Comparison of ENCODE assay signal across 8 cellular contexts in genomic region chrX:53421772-53422090, GRCh38. TPM values are rescaled to one million over a fixed set of nuclear protein-coding genes. Genes with fewer than 3 reads are reported as not detected.
DNase-seq lines count a peak whose midpoint lies in the region; ATAC-seq and TF ChIP-seq lines count a peak whose summit lies in the region.

No MANE protein-coding gene starts in this region.

- peak overlapping the region; percentile 92 for H3K4me3 Mint-ChIP-seq in activated B cell treated with CpG ODN at 0.5 μM for 24 hours

- CTCF ChIA-PET in activated B cell treated with CpG ODN at 0.5 μM for 24 hours (lab: Charles Lee), result interaction anchor here (1.7 kb wide), 1 partner anchor 24 kb away, joined by 8 read pairs; no protein-coding TSS in a partner anchor

- H3F3A ChIP-seq in smooth muscle cell (ENCODE audit: low read depth), result no peaks in the 10 kb centered on the region

- no peak for TF ChIP-seq CTCF in heart left ventricle (IDR thresholded peaks at IDR 0.05)
- no peak for TF ChIP-seq CTCF in activated B cell treated with CpG ODN at 0.5 μM for 24 hours (IDR thresholded peaks at IDR 0.05)
- TF ChIP-seq CTCF in smooth muscle cell (IDR thresholded peaks at IDR 0.05; ENCODE audit: borderline replicate concordance, insufficient read depth, poor library complexity, severe bottlenecking), result no peak

- H3K9me3 ChIP-seq in heart left ventricle (no peaks in the 10 kb centered on the region), right cardiac atrium (ENCODE audit: control insufficient read depth, low read length) (no peaks in the 10 kb centered on the region), smooth muscle cell (replicated peaks; ENCODE audit: low read depth) (no peaks in the 10 kb centered on the region)

- no peak for DNase-seq in heart left ventricle
- no peak for DNase-seq in cardiac septum (ENCODE audit: low spot score)
- DNase-seq in activated B cell treated with CpG ODN at 0.5 μM for 24 hours, result no peak
- no peak for DNase-seq in right cardiac atrium
- DNase-seq in smooth muscle cell (lab: John Stamatoyannopoulos, UW; ENCODE audit: unreplicated experiment), result no peak
- no peak for DNase-seq in GM19238 (ENCODE audit: insufficient read length, low spot score)
- DNase-seq in iPS-NIHi11 (ENCODE audit: low spot score), result no peak

- H3K27ac ChIP-seq in heart left ventricle, result peak overlapping the region; percentile 82 to 95 (median 91)
- H3K27ac ChIP-seq in right cardiac atrium (ENCODE audit: low read length), result peak overlapping the region; percentile 74
- peak overlapping the region; percentile 86 for H3K27ac ChIP-seq in smooth muscle cell (ENCODE audit: low read depth)

- 0 to 10% (median 1%) methylated on average over 15 of the region's 15 CpGs for WGBS in heart left ventricle, 4 donors
- under 1% methylated on average over 15 of the region's 15 CpGs for WGBS in right cardiac atrium
- 48% methylated on average over 15 of the region's 15 CpGs for WGBS in smooth muscle cell (ENCODE audit: low lambda C conversion rate)

- peak overlapping the region; percentile 83 for H3K4me2 ChIP-seq in smooth muscle cell

- peaks cover 29% of the 10 kb centered on the region for H3K4me1 Mint-ChIP-seq in activated B cell treated with CpG ODN at 0.5 μM for 24 hours

- no peaks in the 10 kb centered on the region for H3K27me3 Mint-ChIP-seq in activated B cell treated with CpG ODN at 0.5 μM for 24 hours

- H3K36me3 ChIP-seq in heart left ventricle (no peaks in the 10 kb centered on the region), smooth muscle cell (ENCODE audit: low read depth) (no peaks in the 10 kb centered on the region)

- H3K36me3 Mint-ChIP-seq in activated B cell treated with CpG ODN at 0.5 μM for 24 hours (ENCODE audit: low read depth), result peaks cover 18% of the 10 kb centered on the region

- H4K20me1 ChIP-seq in smooth muscle cell (ENCODE audit: low read depth), result peaks cover 17% of the 10 kb centered on the region

- H3K4me1 ChIP-seq in heart left ventricle (peaks cover 0 to 23% (median 10%) of the 10 kb centered on the region in 12 donors), right cardiac atrium (ENCODE audit: control insufficient read depth, insufficient read depth, low read length) (peaks cover 5% of the 10 kb centered on the region), smooth muscle cell (ENCODE audit: low read depth) (no peaks in the 10 kb centered on the region)

- H3K27ac Mint-ChIP-seq in activated B cell treated with CpG ODN at 0.5 μM for 24 hours, result peak overlapping the region; percentile 96

- intact Hi-C loops in heart left ventricle (cut with DNase I) (loop anchor here in 2 of 10 donors (1.0 to 10.0 kb wide), 2 partner anchors 13 to 137 kb away; partner anchors contain the start of genes HSD17B10 (in 1 of the 2) and IQSEC2 (in 1 of the 2)), cardiac septum (cut with DNase I) (loop anchor here (5.0 kb wide), 1 partner anchor 194 kb away; the partner anchor contains the start of gene KDM5C), activated B cell treated with CpG ODN at 0.5 μM for 24 hours (cut with micrococcal nuclease) (loop anchor here (1.0 to 5.0 kb wide), 6 partner anchors 13 to 1218 kb away; partner anchors contain the start of genes HSD17B10, KDM5C, PHF8 and TSPYL2), right cardiac atrium (cut with DNase I) (no loop called here)

- peaks cover 44% of the 10 kb centered on the region for H3K79me2 ChIP-seq in smooth muscle cell (ENCODE audit: low read depth)

- peak overlapping the region; percentile 91 for H3K9ac ChIP-seq in smooth muscle cell (ENCODE audit: low read depth)

- POLR2A ChIA-PET in activated B cell treated with CpG ODN at 0.5 μM for 24 hours (lab: Charles Lee), result interaction anchor here (0.6 to 2.5 kb wide), 9 partner anchors 12 to 1109 kb away, joined by 3 to 14 read pairs (median 5); partner anchors contain the start of genes GNL3L, HSD17B10, KDM5C and TSPYL2

- ATAC-seq in heart left ventricle (no peak), HG03159 (IDR thresholded peaks at IDR 0.05; ENCODE audit: unreplicated experiment) (peak; percentile 14), activated B cell treated with CpG ODN at 0.5 μM for 24 hours (ENCODE audit: low read depth) (peak; percentile 7), right cardiac atrium (no peak)

- TF ChIP-seq POLR2A in heart left ventricle (IDR thresholded peaks at IDR 0.05), result no peak

- peak overlapping the region; percentile 47 to 84 (median 72) for H3K4me3 ChIP-seq in heart left ventricle
- H3K4me3 ChIP-seq in right cardiac atrium (ENCODE audit: low read length), result peak overlapping the region; percentile 55
- H3K4me3 ChIP-seq in smooth muscle cell, result peak overlapping the region; percentile 68

- H3K27me3 ChIP-seq in heart left ventricle (no peaks in the 10 kb centered on the region), right cardiac atrium (ENCODE audit: control insufficient read depth, insufficient read depth) (no peaks in the 10 kb centered on the region), smooth muscle cell (ENCODE audit: low read depth) (no peaks in the 10 kb centered on the region)

- H2AFZ ChIP-seq in smooth muscle cell (ENCODE audit: low read depth), result peak overlapping the region; percentile 81

- H3K9me3 Mint-ChIP-seq in activated B cell treated with CpG ODN at 0.5 μM for 24 hours, result no peaks in the 10 kb centered on the region

RNA-seq across cellular contexts. Expression of gene SMC1A, which starts 0.7 kb away (rescaled TPM):
- total RNA-seq in heart left ventricle (10 to 100 TPM; 25.3 to 64.6 (median 36.4) TPM), cardiac septum (50.8 TPM), activated B cell treated with CpG ODN at 0.5 μM for 24 hours (75.8 and 84.0 TPM in 2 replicates), right cardiac atrium (10 to 100 TPM; 41.9 to 50.3 (median 49.2) TPM), smooth muscle cell (19.7 and 22.2 TPM in 2 replicates)
- polyA plus RNA-seq in heart left ventricle (10 to 100 TPM; 13.6 to 21.3 TPM), right cardiac atrium (9.4 TPM), smooth muscle cell (18.1 and 18.3 TPM in 2 replicates)

RNA-seq across cellular contexts. Expression of gene RIBC1, which starts 0.9 kb away (rescaled TPM):
- total RNA-seq in heart left ventricle, result 1 to 10 TPM in 2 of 9 donors, under 1 TPM in 7; 0.28 to 1.7 (median 0.63) TPM
- under 1 TPM; 0.50 to 0.61 TPM for polyA plus RNA-seq in heart left ventricle
- total RNA-seq in cardiac septum, result 0.81 TPM
- 0.86 and 0.91 TPM in 2 replicates for total RNA-seq in activated B cell treated with CpG ODN at 0.5 μM for 24 hours
- total RNA-seq in right cardiac atrium, result 1 to 10 TPM in 1 of 4 donors, under 1 TPM in 3; 0.67 to 1.8 (median 0.83) TPM
- polyA plus RNA-seq in right cardiac atrium, result 1.1 TPM
- total RNA-seq in smooth muscle cell, result 0.54 and 1.4 TPM in 2 replicates
- 0.16 TPM in 1 of 2 replicates, not detected in the other for polyA plus RNA-seq in smooth muscle cell

RNA-seq across cellular contexts. Expression of gene HSD17B10, which starts 12.4 kb away (rescaled TPM):
- total RNA-seq in heart left ventricle (100 to 1,000 TPM in 3 of 9 donors, 10 to 100 TPM in 6; 49.7 to 118 (median 93.2) TPM), cardiac septum (85.2 TPM), activated B cell treated with CpG ODN at 0.5 μM for 24 hours (108 and 114 TPM in 2 replicates), right cardiac atrium (100 to 1,000 TPM in 2 of 4 donors, 10 to 100 TPM in 2; 89.3 to 113 (median 106) TPM), smooth muscle cell (42.4 and 48.6 TPM in 2 replicates)
- polyA plus RNA-seq in heart left ventricle (100 to 1,000 TPM in 1 of 2 donors, 10 to 100 TPM in 1; 94.3 to 169 TPM), right cardiac atrium (107 TPM), smooth muscle cell (90.0 and 92.2 TPM in 2 replicates)

Comparison
In these comparisons a context has a peak if more than half of its experiments do, and no peak if none do; other contexts are left out.
1. intact Hi-C loops: an anchor here in cardiac septum (5.0 kb wide) and activated B cell treated with CpG ODN at 0.5 μM for 24 hours (1.0 to 5.0 kb wide); none called in right cardiac atrium.
2. ATAC-seq: peak in HG03159 (single experiment) and activated B cell treated with CpG ODN at 0.5 μM for 24 hours (single experiment); none in heart left ventricle (0 of 4) and right cardiac atrium (0 of 2).
3. Peak in every context shown above with its lines, with median percentiles within 50 percentile points of each other: H3K27ac ChIP-seq and H3K4me3 ChIP-seq.